1 cellular context compared by ENCODE assay signal in genomic region chr15:92810418-92811138, GRCh38.
A peak's percentile ranks its signal among the peaks of the same experiment; 100 is the strongest.
TF ChIP-seq lines count a peak whose summit lies in the region.

No MANE protein-coding gene starts in this region.

TF ChIP-seq in K562, 482 proteins besides CTCF, POLR2A, EP300 and RAD21 (continued from another document and continues in another):
- TF ChIP-seq ZNF395 (CRISPR knock-in tag; IDR thresholded peaks at IDR 0.05) (0 out of 2 replicates have a peak, but pooled peaks have one; percentile 13), ZNF57 (CRISPR knock-in tag; IDR thresholded peaks at IDR 0.05) (no peak), ZBTB40 (IDR thresholded peaks at IDR 0.05) (no peak), ZBTB40 (CRISPR knock-in tag; IDR thresholded peaks at IDR 0.05) (no peak), MBD2 (IDR thresholded peaks at IDR 0.05; ENCODE audit: borderline replicate concordance, low read depth) (0 out of 2 replicates have a peak, but pooled peaks have one; percentile 18), SMARCB1 (IDR thresholded peaks at IDR 0.05; ENCODE audit: insufficient read length, low read depth) (no peak), HMGXB4 (CRISPR knock-in tag; IDR thresholded peaks at IDR 0.05) (no peak), PBX2 (CRISPR knock-in tag; IDR thresholded peaks at IDR 0.05; ENCODE audit: low read depth) (no peak), PBX2 (tag; conservative IDR thresholded peaks at IDR 0.05; ENCODE audit: low read depth) (no peak), TCF3 (CRISPR knock-in tag; IDR thresholded peaks at IDR 0.05) (no peak), RNF219 (CRISPR knock-in tag; IDR thresholded peaks at IDR 0.05) (no peak), KLF16 (IDR thresholded peaks at IDR 0.05) (no peak), ETS1 (conservative IDR thresholded peaks at IDR 0.05; ENCODE audit: control insufficient read depth, low read depth, low read length) (no peak), PTRF (tag; IDR thresholded peaks at IDR 0.05) (no peak), NCOA4 (IDR thresholded peaks at IDR 0.05; ENCODE audit: partially characterized antibody) (no peak), ZNF740 (CRISPR knock-in tag; IDR thresholded peaks at IDR 0.05) (no peak), ZNF740 (tag; IDR thresholded peaks at IDR 0.05) (0 out of 4 replicates have a peak, but pooled peaks of 1 of the 2 experiments have one; percentile 13), ELF1 (tag; IDR thresholded peaks at IDR 0.05) (no peak), KDM1A (IDR thresholded peaks at IDR 0.05) (no peak), ZMIZ1 (IDR thresholded peaks at IDR 0.05; ENCODE audit: low read depth in 2 of 2, low read length in 2 of 2) (peak in 1 of 2 experiments; percentile 13; a peak in 1 of 4 replicates), VEZF1 (CRISPR knock-in tag; IDR thresholded peaks at IDR 0.05) (peak; percentile 91), MTA2 (IDR thresholded peaks at IDR 0.05; ENCODE audit: low read depth) (0 out of 2 replicates have a peak, but pooled peaks have one; percentile 4), ZNF75A (CRISPR knock-in tag; IDR thresholded peaks at IDR 0.05) (no peak), FOXK1 (CRISPR knock-in tag; IDR thresholded peaks at IDR 0.05; ENCODE audit: borderline replicate concordance) (no peak), HDAC6 (IDR thresholded peaks at IDR 0.05; ENCODE audit: low read depth, low read length) (no peak), BRF1 (IDR thresholded peaks at IDR 0.05; ENCODE audit: borderline replicate concordance, extremely low read depth, insufficient read length) (no peak), MCM7 (IDR thresholded peaks at IDR 0.05) (no peak), LEF1 (IDR thresholded peaks at IDR 0.05) (peak; percentile 29; the same call in 1 of the 2 replicates), GATAD2B (IDR thresholded peaks at IDR 0.05; ENCODE audit: borderline replicate concordance) (no peak), WHSC1 (IDR thresholded peaks at IDR 0.05; ENCODE audit: low read length) (no peak)
